Comparison of ENCODE assay signal across 8 cellular contexts in genomic region chr6:55980627-55981211, GRCh38.
DNase-seq lines count a peak whose midpoint lies in the region; ATAC-seq, FAIRE-seq and TF ChIP-seq lines count a peak whose summit lies in the region.

No MANE protein-coding gene starts in this region.

- ATAC-seq in GM21529 (IDR thresholded peaks at IDR 0.05; ENCODE audit: unreplicated experiment), result peak; percentile 59
- ATAC-seq in GM19452 (IDR thresholded peaks at IDR 0.05; ENCODE audit: unreplicated experiment), result no peak

- no peak overlapping the region for H3K27ac Mint-ChIP-seq in astrocyte (ENCODE audit: unreplicated experiment)

- H3K36me3 ChIP-seq in BE2C, result no peaks in the 10 kb centered on the region
- H3K36me3 ChIP-seq in astrocyte (ENCODE audit: insufficient read depth, low read length), result no peaks in the 10 kb centered on the region
- H3K36me3 ChIP-seq in uterus, result no peaks in the 10 kb centered on the region

- H3K9me3 ChIP-seq in BE2C (no peaks in the 10 kb centered on the region), astrocyte (ENCODE audit: insufficient read depth, low read depth, low read length) (no peaks in the 10 kb centered on the region), uterus (no peaks in the 10 kb centered on the region)

- no peak overlapping the region for H3K4me3 Mint-ChIP-seq in astrocyte (ENCODE audit: unreplicated experiment)

- intact Hi-C loops in uterus (cut with DNase I; ENCODE audit: low total_unique reads), result loop anchor here (5.0 kb wide), 1 partner anchor 312 kb away; no protein-coding TSS in a partner anchor

- TF ChIP-seq POLR2A in uterus (IDR thresholded peaks at IDR 0.05), result no peak

- H3K4me3 ChIP-seq in BE2C (ENCODE audit: low read depth, low read length), result no peak overlapping the region
- no peak overlapping the region for H3K4me3 ChIP-seq in astrocyte (ENCODE audit: insufficient read depth, low read depth, low read length)
- no peak overlapping the region for H3K4me3 ChIP-seq in uterus

- TF ChIP-seq CTCF in BE2C (IDR thresholded peaks at IDR 0.05; ENCODE audit: low read depth, low read length), result peak; percentile 75
- peak; percentile 69 for TF ChIP-seq CTCF in astrocyte (IDR thresholded peaks at IDR 0.05; ENCODE audit: insufficient read depth, low read depth, low read length)
- TF ChIP-seq CTCF in uterus (IDR thresholded peaks at IDR 0.05), result peak; percentile 57 to 80 (median 67)

- peaks cover 3% of the 10 kb centered on the region for H3K4me1 ChIP-seq in BE2C
- H3K4me1 ChIP-seq in astrocyte (ENCODE audit: insufficient read depth, low read length), result no peaks in the 10 kb centered on the region
- no peaks in the 10 kb centered on the region for H3K4me1 ChIP-seq in uterus

- H3K36me3 Mint-ChIP-seq in astrocyte (ENCODE audit: low read depth, unreplicated experiment), result no peaks in the 10 kb centered on the region

- peak; percentile 50 for DNase-seq in BE2C
- DNase-seq in NCI-H2171 (lab: John Stamatoyannopoulos, UW), result peak; percentile 20
- peak; percentile 6 for DNase-seq in astrocyte (ENCODE audit: low read depth)
- DNase-seq in uterus, result peak in 1 of 2 donors; percentile 29
- no peak for DNase-seq in stimulated activated CD4-positive, alpha-beta T cell treated with anti-CD3 and anti-CD28 coated beads, Interleukin-2, amount 100 ng/mL, for 48 hours

- no peaks in the 10 kb centered on the region for H3K79me2 ChIP-seq in astrocyte (ENCODE audit: insufficient read depth, low read length)

- H3K27me3 ChIP-seq in BE2C (no peaks in the 10 kb centered on the region), astrocyte (ENCODE audit: insufficient read depth, low read length) (no peaks in the 10 kb centered on the region), uterus (peaks cover 0 to 3% of the 10 kb centered on the region in 2 donors)

- H3K27ac ChIP-seq in astrocyte (ENCODE audit: low read depth, low read length), result no peak overlapping the region
- no peak overlapping the region for H3K27ac ChIP-seq in uterus

- H2AFZ ChIP-seq in astrocyte (ENCODE audit: low read depth, low read length), result no peak overlapping the region

- no peaks in the 10 kb centered on the region for H4K20me1 ChIP-seq in astrocyte (ENCODE audit: insufficient read depth, low read length)

- H3K9me3 Mint-ChIP-seq in astrocyte (ENCODE audit: unreplicated experiment), result no peaks in the 10 kb centered on the region

- H3K9ac ChIP-seq in astrocyte (ENCODE audit: low read length), result no peak overlapping the region

- no peaks in the 10 kb centered on the region for H3K4me1 Mint-ChIP-seq in astrocyte (ENCODE audit: low read depth, unreplicated experiment)

- no peaks in the 10 kb centered on the region for H3K27me3 Mint-ChIP-seq in astrocyte (ENCODE audit: low read depth, unreplicated experiment)

- no peak overlapping the region for H3K4me2 ChIP-seq in astrocyte (ENCODE audit: low read length)

- peak; percentile 80 for FAIRE-seq in astrocyte (lab: Jason Lieb, UNC)
- peak; percentile 99 for FAIRE-seq in islet of Langerhans (lab: Jason Lieb, UNC)

Comparison
In these comparisons a context has a peak if more than half of its experiments do, and no peak if none do; other contexts are left out.
1. DNase-seq: peak in BE2C (single experiment), NCI-H2171 (single experiment) and astrocyte (single experiment); none in stimulated activated CD4-positive, alpha-beta T cell treated with anti-CD3 and anti-CD28 coated beads, Interleukin-2, amount 100 ng/mL, for 48 hours (0 of 2).
2. Peak in every context shown above with its lines, with median percentiles within 50 percentile points of each other: CTCF ChIP-seq.